1 cellular context compared by ENCODE assay signal in genomic region chr1:160068231-160068630, GRCh38.
TF ChIP-seq lines count a peak whose summit lies in the region.

No MANE protein-coding gene starts in this region.

TF ChIP-seq in SK-N-SH, 30 proteins besides CTCF, POLR2A, EP300 and RAD21 (continued from another document):
- TF ChIP-seq IRF3 (IDR thresholded peaks at IDR 0.05; ENCODE audit: low read depth, low read length), result no peak
- TF ChIP-seq USF1 (IDR thresholded peaks at IDR 0.05; ENCODE audit: borderline replicate concordance, low read depth), result no peak
